Comparison of ENCODE assay signal across 10 cellular contexts in the genomic region with DNA sequence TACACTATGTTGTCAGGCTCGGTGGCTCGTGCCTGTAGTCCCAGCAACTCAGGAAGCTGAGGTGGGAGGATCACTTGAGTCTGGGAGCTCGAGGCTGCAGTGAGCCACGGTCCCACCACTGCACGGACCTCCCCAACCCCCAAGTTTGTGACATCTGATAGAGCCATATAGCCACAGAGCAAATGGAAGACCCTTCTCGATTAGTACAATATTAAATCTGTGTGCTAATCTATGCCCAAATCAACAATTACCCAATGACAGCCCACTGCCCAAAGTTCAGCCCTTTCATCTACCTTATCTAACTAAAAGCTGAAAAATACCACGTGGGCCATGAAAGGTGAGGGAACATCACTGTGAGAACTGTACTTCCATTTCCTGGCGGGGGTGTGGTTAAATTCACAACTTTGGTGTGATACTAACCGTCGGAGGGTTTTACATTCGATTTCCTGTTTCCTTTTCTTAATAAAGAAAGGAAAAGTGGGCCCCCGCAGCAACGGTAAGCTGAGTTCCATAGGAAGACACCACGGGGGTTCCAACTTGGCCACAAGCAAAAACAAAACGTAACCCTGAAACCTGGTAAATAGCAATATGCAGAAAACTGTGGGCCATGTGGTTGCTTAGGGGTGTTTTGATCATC. TPM values are rescaled to one million over a fixed set of nuclear protein-coding genes. Genes with fewer than 3 reads are reported as not detected.
A peak's percentile ranks its signal among the peaks of the same experiment; 100 is the strongest.
DNase-seq lines count a peak whose midpoint lies in the region; ATAC-seq and TF ChIP-seq lines count a peak whose summit lies in the region.
"Had no signal": no experiment of that assay in that cellular context is flagged by ENCODE, and none has a peak within 500 bp of the region (broad histone marks: within the 10 kb centered on the region; RNA-seq: fewer than 3 reads in every experiment).

No MANE protein-coding gene starts in this region.

- no peaks in the 10 kb centered on the region for H3K79me2 ChIP-seq in SU-DHL-6 (ENCODE audit: insufficient read depth, low read length)

- H3K27me3 Mint-ChIP-seq in natural killer cell (ENCODE audit: low read depth in 2 of 2) = no peaks in the 10 kb centered on the region
- no peaks in the 10 kb centered on the region for H3K27me3 Mint-ChIP-seq in stimulated activated naive CD8-positive, alpha-beta T cell treated with anti-CD3 and anti-CD28 coated beads, Interleukin-15, amount 100 ng/mL, for 72 hours

- H3K27ac Mint-ChIP-seq in natural killer cell = peak overlapping the region; percentile 90 to 93
- peak overlapping the region; percentile 82 to 84 for H3K27ac Mint-ChIP-seq in stimulated activated naive CD8-positive, alpha-beta T cell treated with anti-CD3 and anti-CD28 coated beads, Interleukin-15, amount 100 ng/mL, for 72 hours

- H4K20me1 ChIP-seq in SU-DHL-6 (ENCODE audit: low read depth, low read length) = no peaks in the 10 kb centered on the region

- H3F3A ChIP-seq in SU-DHL-6 (ENCODE audit: insufficient read depth) = peaks cover 15% of the 10 kb centered on the region

- no peaks in the 10 kb centered on the region for H3K27me3 ChIP-seq in SU-DHL-6 (ENCODE audit: low read length)
- H3K27me3 ChIP-seq: suprapubic skin had no signal

- no peaks in the 10 kb centered on the region for H3K36me3 ChIP-seq in SU-DHL-6 (ENCODE audit: low read length)
- H3K36me3 ChIP-seq: suprapubic skin had no signal

- intact Hi-C loops in natural killer cell (cut with micrococcal nuclease) = loop anchor here (1.0 to 10.0 kb wide), 4 partner anchors 15 to 633 kb away; partner anchors contain the start of genes LTBP2 and TMED10

- no peaks in the 10 kb centered on the region for H3K9me3 Mint-ChIP-seq in natural killer cell
- H3K9me3 Mint-ChIP-seq in stimulated activated naive CD8-positive, alpha-beta T cell treated with anti-CD3 and anti-CD28 coated beads, Interleukin-15, amount 100 ng/mL, for 72 hours = no peaks in the 10 kb centered on the region

- peak; percentile 41 to 65 (median 53) for ATAC-seq in natural killer cell
- peak; percentile 71 for ATAC-seq in stimulated activated naive CD8-positive, alpha-beta T cell treated with anti-CD3 and anti-CD28 coated beads, Interleukin-15, amount 100 ng/mL, for 72 hours
- ATAC-seq in GM21526 (IDR thresholded peaks at IDR 0.05; ENCODE audit: low FRiP score, unreplicated experiment) = no peak
- ATAC-seq: left cardiac atrium had no signal

- H3K36me3 Mint-ChIP-seq in natural killer cell = no peaks in the 10 kb centered on the region

- H3K4me1 Mint-ChIP-seq in natural killer cell = peaks cover 58 to 61% of the 10 kb centered on the region in 2 donors
- H3K4me1 Mint-ChIP-seq in stimulated activated naive CD8-positive, alpha-beta T cell treated with anti-CD3 and anti-CD28 coated beads, Interleukin-15, amount 100 ng/mL, for 72 hours = peaks cover 60% of the 10 kb centered on the region

- H3K4me3 Mint-ChIP-seq in natural killer cell = peak overlapping the region; percentile 84
- peak overlapping the region; percentile 70 to 73 for H3K4me3 Mint-ChIP-seq in stimulated activated naive CD8-positive, alpha-beta T cell treated with anti-CD3 and anti-CD28 coated beads, Interleukin-15, amount 100 ng/mL, for 72 hours

- H2AFZ ChIP-seq in SU-DHL-6 (ENCODE audit: low read depth, low read length, severe bottlenecking) = no peak overlapping the region

- no peaks in the 10 kb centered on the region for H3K9me2 ChIP-seq in SU-DHL-6 (replicated peaks; ENCODE audit: insufficient read depth, low read length)

- no peaks in the 10 kb centered on the region for H3K9me3 ChIP-seq in SU-DHL-6 (ENCODE audit: insufficient read depth, low read length)
- H3K9me3 ChIP-seq: suprapubic skin had no signal

- peak; percentile 74 to 79 for DNase-seq in activated T-cell treated with anti-CD3 and anti-CD28 coated beads, Interleukin-2, amount 50 U/mL, for 48 hours
- peak; percentile 57 for DNase-seq in natural killer cell
- peak; percentile 67 to 88 for DNase-seq in stimulated activated naive CD8-positive, alpha-beta T cell treated with anti-CD3 and anti-CD28 coated beads, Interleukin-15, amount 100 ng/mL, for 72 hours
- no peak for DNase-seq in NCI-H510A treated with DMSO at 0.1 percent for 48 hours (lab: John Stamatoyannopoulos, UW)
- DNase-seq in cerebellar nuclear complex (lab: John Stamatoyannopoulos, UW) = no peak
- DNase-seq: left cardiac atrium, NCI-H774 had no signal

- H3K9ac ChIP-seq in SU-DHL-6 (ENCODE audit: low read length) = no peak overlapping the region

- TF ChIP-seq CTCF in SU-DHL-6 (IDR thresholded peaks at IDR 0.05; ENCODE audit: insufficient read depth, low read length, poor library complexity, severe bottlenecking) (no peak), natural killer cell (IDR thresholded peaks at IDR 0.05) (no peak)

- peak overlapping the region; percentile 32 for H3K4me2 ChIP-seq in SU-DHL-6 (ENCODE audit: low read depth, low read length, poor library complexity, severe bottlenecking)

- no peak overlapping the region for H3K27ac ChIP-seq in SU-DHL-6 (ENCODE audit: low read depth, low read length)
- H3K27ac ChIP-seq: suprapubic skin had no signal

- H3K4me3 ChIP-seq in SU-DHL-6 (ENCODE audit: insufficient read depth, low read length, poor library complexity, severe bottlenecking) = no peak overlapping the region
- H3K4me3 ChIP-seq: suprapubic skin had no signal

RNA-seq across cellular contexts. Expression of gene FOS, which starts 31.2 kb away (rescaled TPM):
- total RNA-seq in natural killer cell = 1,000 to 10,000 TPM; 2,527 to 3,257 (median 3,104) TPM

Comparison
In these comparisons a context has a peak if more than half of its experiments do, and no peak if none do; other contexts are left out.
1. DNase-seq: peak in activated T-cell treated with anti-CD3 and anti-CD28 coated beads, Interleukin-2, amount 50 U/mL, for 48 hours (2 of 2), natural killer cell (single experiment) and stimulated activated naive CD8-positive, alpha-beta T cell treated with anti-CD3 and anti-CD28 coated beads, Interleukin-15, amount 100 ng/mL, for 72 hours (2 of 2); none in NCI-H510A treated with DMSO at 0.1 percent for 48 hours (single experiment) and cerebellar nuclear complex (0 of 2).